Comparison of ENCODE assay signal across 8 cellular contexts in genomic region chr12:53065975-53066593, GRCh38. TPM values are rescaled to one million over a fixed set of nuclear protein-coding genes. Genes with fewer than 3 reads are reported as not detected.
A peak's percentile ranks its signal among the peaks of the same experiment; 100 is the strongest.
DNase-seq lines count a peak whose midpoint lies in the region; FAIRE-seq and TF ChIP-seq lines count a peak whose summit lies in the region.

No MANE protein-coding gene starts in this region.

- no peak for FAIRE-seq in H54 (lab: Jason Lieb, UNC)

- peaks cover 24% of the 10 kb centered on the region for H3K27me3 Mint-ChIP-seq in endothelial cell (ENCODE audit: unreplicated experiment)

- peak overlapping the region; percentile 74 for H3K27ac Mint-ChIP-seq in endothelial cell (ENCODE audit: unreplicated experiment)

- peaks cover 22% of the 10 kb centered on the region for H3K36me3 Mint-ChIP-seq in endothelial cell (ENCODE audit: low read depth, unreplicated experiment)

- TF ChIP-seq POLR2A in H54 (IDR thresholded peaks at IDR 0.05; ENCODE audit: low read depth, low read length): no peak

- DNase-seq in AG08396 (ENCODE audit: low spot score) (peak; percentile 88), H54 (ENCODE audit: insufficient read length, low spot score) (peak; percentile 88), NCI-H82 treated with DMSO at 0.1 percent for 48 hours (lab: John Stamatoyannopoulos, UW; ENCODE audit: unreplicated experiment) (peak; percentile 63), endothelial cell (ENCODE audit: low spot score) (peak; percentile 76), mucosa of gallbladder (ENCODE audit: low spot score) (peak; percentile 74), foreskin melanocyte (no peak)
- peak in 2 of 3 experiments; percentile 66 to 68 for DNase-seq in activated CD8-positive, alpha-beta memory T cell treated with anti-CD3 and anti-CD28 coated beads for 48 hours (ENCODE audit: low read depth in 2 of 3, low spot score in 2 of 3)
- peak; percentile 44 to 55 for DNase-seq in stimulated activated CD8-positive, alpha-beta memory T cell treated with anti-CD3 and anti-CD28 coated beads, Interleukin-7, amount 100 ng/mL, for 1 hour (ENCODE audit: low read depth in 2 of 2)

- H3K4me1 Mint-ChIP-seq in endothelial cell (ENCODE audit: unreplicated experiment): peaks cover 39% of the 10 kb centered on the region

- no peaks in the 10 kb centered on the region for H3K9me3 Mint-ChIP-seq in endothelial cell (ENCODE audit: unreplicated experiment)

- no peak overlapping the region for H3K4me3 Mint-ChIP-seq in endothelial cell (ENCODE audit: unreplicated experiment)

- TF ChIP-seq CTCF in endothelial cell (IDR thresholded peaks at IDR 0.05; ENCODE audit: unreplicated experiment): peak; percentile 92

RNA-seq across cellular contexts. Expression of gene SPRYD3, which starts 13.1 kb away (rescaled TPM):
- total RNA-seq in endothelial cell (ENCODE audit: unreplicated experiment): 10.5 TPM
- 68.4 TPM for total RNA-seq in mucosa of gallbladder

RNA-seq across cellular contexts. Expression of gene TNS2, which starts 16.2 kb away (rescaled TPM):
- total RNA-seq in endothelial cell (ENCODE audit: unreplicated experiment) (112 TPM), mucosa of gallbladder (124 TPM)

RNA-seq across cellular contexts. Expression of gene IGFBP6, which starts 31.4 kb away (rescaled TPM):
- total RNA-seq in endothelial cell (ENCODE audit: unreplicated experiment) (21.1 TPM), mucosa of gallbladder (22.8 TPM)

RNA-seq across cellular contexts. Expression of gene SOAT2, which starts 37.2 kb away (rescaled TPM):
- total RNA-seq in endothelial cell (ENCODE audit: unreplicated experiment) (not detected), mucosa of gallbladder (0.75 TPM)

RNA-seq across cellular contexts. Expression of gene EIF4B, which starts 59.8 kb away (rescaled TPM):
- 629 TPM for total RNA-seq in endothelial cell (ENCODE audit: unreplicated experiment)
- 546 TPM for total RNA-seq in mucosa of gallbladder
